1 cellular context compared by ENCODE assay signal in the genomic region with DNA sequence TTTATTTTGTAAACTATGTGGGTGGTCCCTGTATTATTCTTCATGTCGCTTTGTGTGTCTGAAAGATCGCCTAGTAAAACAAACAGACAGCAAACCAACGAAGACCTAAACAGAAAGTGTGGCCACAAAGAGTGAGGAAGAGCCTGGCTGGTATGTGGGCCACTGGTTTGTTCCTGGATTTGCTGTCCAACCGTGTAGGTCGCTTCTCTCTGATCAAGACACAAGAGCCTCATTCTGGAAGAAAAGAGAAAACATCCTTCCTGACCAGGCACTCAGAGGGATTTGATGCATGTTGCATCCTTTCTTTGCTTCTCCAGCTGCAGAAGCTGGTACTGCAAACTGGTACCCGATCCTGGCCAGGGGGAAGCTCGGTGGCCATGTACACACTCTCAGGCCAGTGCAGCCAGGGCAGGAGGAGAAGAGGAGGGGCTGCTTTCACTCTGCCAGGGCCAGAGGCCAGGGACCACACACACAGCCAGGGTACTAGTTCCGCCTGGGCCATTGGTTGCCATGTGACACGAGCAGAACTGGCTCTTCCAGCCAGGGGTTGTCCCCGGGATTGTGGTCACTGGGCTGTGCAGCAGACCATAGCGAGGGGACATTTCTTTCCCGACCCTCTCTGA.
TF ChIP-seq lines count a peak whose summit lies in the region.

No MANE protein-coding gene starts in this region.

TF ChIP-seq in HCT116, 20 proteins besides CTCF, POLR2A, EP300 and RAD21 (continued from another document):
- TF ChIP-seq EZH2phosphoT487 (IDR thresholded peaks at IDR 0.05; ENCODE audit: borderline replicate concordance) (no peak), FOSL1 (IDR thresholded peaks at IDR 0.05; ENCODE audit: low read depth) (no peak), SIN3A (IDR thresholded peaks at IDR 0.05; ENCODE audit: low read depth) (no peak), YY1 (IDR thresholded peaks at IDR 0.05; ENCODE audit: extremely low read depth, insufficient replicate concordance, low read depth, low read length) (no peak), EZH2 (IDR thresholded peaks at IDR 0.05) (no peak), ZNF274 (IDR thresholded peaks at IDR 0.05; ENCODE audit: low read depth, low read length) (no peak), ZFX (IDR thresholded peaks at IDR 0.05) (no peak)
- TF ChIP-seq, protein P1, sequence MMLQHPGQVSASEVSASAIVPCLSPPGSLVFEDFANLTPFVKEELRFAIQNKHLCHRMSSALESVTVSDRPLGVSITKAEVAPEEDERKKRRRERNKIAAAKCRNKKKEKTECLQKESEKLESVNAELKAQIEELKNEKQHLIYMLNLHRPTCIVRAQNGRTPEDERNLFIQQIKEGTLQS (IDR thresholded peaks at IDR 0.05): no peak
